22 cellular contexts compared by ENCODE assay signal in the genomic region with DNA sequence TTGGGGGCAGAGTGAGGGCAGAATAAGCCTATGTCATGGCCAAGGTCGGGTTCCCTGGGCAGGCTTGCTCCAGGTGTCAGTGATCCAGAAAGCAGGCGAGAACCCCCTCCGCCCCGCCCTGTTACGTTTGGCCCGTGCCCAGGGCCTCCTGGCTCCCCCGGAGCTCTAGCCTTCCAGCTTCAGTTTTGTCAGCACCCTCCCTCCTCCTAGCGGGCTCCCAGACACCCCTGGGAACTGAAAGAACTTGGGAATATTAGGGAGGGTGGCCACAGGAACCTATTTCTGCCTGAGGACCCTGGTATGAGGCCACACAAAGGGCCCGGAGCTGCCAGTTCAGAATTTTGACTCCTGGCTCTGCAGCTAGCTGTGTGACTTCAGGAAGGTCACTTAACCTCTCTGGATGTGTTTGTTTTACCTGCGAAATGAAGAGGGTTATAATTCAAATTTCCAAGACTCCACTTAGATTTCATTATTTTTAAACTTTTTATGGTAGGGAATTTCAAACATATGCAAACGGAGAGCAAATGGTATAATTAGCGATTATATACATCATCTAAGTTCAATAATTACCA. TPM values are rescaled to one million over a fixed set of nuclear protein-coding genes. Genes with fewer than 3 reads are reported as not detected.
DNase-seq lines count a peak whose midpoint lies in the region; ATAC-seq and TF ChIP-seq lines count a peak whose summit lies in the region.
"Had no signal": no experiment of that assay in that cellular context is flagged by ENCODE, and none has a peak within 500 bp of the region (broad histone marks: within the 10 kb centered on the region; RNA-seq: fewer than 3 reads in every experiment).

No MANE protein-coding gene starts in this region.

- WGBS in psoas muscle, 3 donors, result 24 to 43% (median 35%) methylated on average over 10 to 12 of the region's 12 CpGs

- TF ChIP-seq CTCF in NB4 (IDR thresholded peaks at IDR 0.05; ENCODE audit: low read depth, low read length), result no peak
- no peak for TF ChIP-seq CTCF in dorsolateral prefrontal cortex (IDR thresholded peaks at IDR 0.05 in 54 of 56, conservative IDR thresholded peaks at IDR 0.05 in 2 of 56; ENCODE audit: low read depth in 1 of 56, partially characterized antibody in 56 of 56)
- no peak for TF ChIP-seq CTCF in psoas muscle (IDR thresholded peaks at IDR 0.05)

- DNase-seq in NB4 (ENCODE audit: low read depth) (peak; percentile 32), dorsolateral prefrontal cortex (peak in 1 of 10 donors; percentile 50), psoas muscle (peak; percentile 61 to 86), HCEC 1CT (no peak), D341Med (ENCODE audit: low spot score) (no peak)
- DNase-seq: adrenal gland; CD4-positive, alpha-beta memory T cell; central memory CD4-positive, alpha-beta T cell; DMS79 treated with DMSO at 0.1 percent for 48 hours; effector memory CD8-positive, alpha-beta T cell; hippocampal formation; islet precursor cell; naive thymus-derived CD8-positive, alpha-beta T cell; NCI-H2029; PC-9; transverse colon had no signal

- TF ChIP-seq POLR2A in NB4 (IDR thresholded peaks at IDR 0.05; ENCODE audit: extremely low read depth, insufficient read length), result no peak

- H3K4me2 ChIP-seq in BLaER1 treated with 17β-estradiol and CSF1 and Interleukin-3, amounts not matched to agents 10 nM and 100 nM, result peak overlapping the region; percentile 85 to 98 (median 96); a peak in 19 of 22 replicates
- H3K4me2 ChIP-seq: PC-9 had no signal

- peaks cover 58 to 76% (median 74%) of the 10 kb centered on the region in 10 experiments for H3K4me1 ChIP-seq in BLaER1 treated with 17β-estradiol and CSF1 and Interleukin-3, amounts not matched to agents 10 nM and 100 nM
- H3K4me1 ChIP-seq in psoas muscle, result peaks cover 58% of the 10 kb centered on the region

- H3K27me3 ChIP-seq in BLaER1 treated with 17β-estradiol and CSF1 and Interleukin-3, amounts not matched to agents 10 nM and 100 nM, result peaks cover 23 to 100% (median 49%) of the 10 kb centered on the region in 11 experiments
- H3K27me3 ChIP-seq in dorsolateral prefrontal cortex (peaks cover 0 to 24% (median 0%) of the 10 kb centered on the region in 45 donors), psoas muscle (ENCODE audit: insufficient read depth in 3 of 3, low read length in 2 of 3) (no peaks in the 10 kb centered on the region)
- H3K27me3 ChIP-seq: adrenal gland had no signal

- peak overlapping the region in 4 of 11 experiments; percentile 62 to 80 (median 76); a peak in 6 of 22 replicates for H3K9ac ChIP-seq in BLaER1 treated with 17β-estradiol and CSF1 and Interleukin-3, amounts not matched to agents 10 nM and 100 nM

- peak overlapping the region in 4 of 10 experiments; percentile 48 to 60 (median 54); a peak in 7 of 20 replicates for H3K4me3 ChIP-seq in BLaER1 treated with 17β-estradiol and CSF1 and Interleukin-3, amounts not matched to agents 10 nM and 100 nM
- peak overlapping the region; percentile 63 for H3K4me3 ChIP-seq in NB4 (ENCODE audit: low read depth, low read length)
- H3K4me3 ChIP-seq in dorsolateral prefrontal cortex, result peak overlapping the region in 58 of 59 donors; percentile 8 to 74 (median 59)
- H3K4me3 ChIP-seq in psoas muscle, result peak overlapping the region; percentile 84
- H3K4me3 ChIP-seq: PC-9, SJSA1 had no signal

- intact Hi-C loops in dorsolateral prefrontal cortex (cut with DNase I), result no loop called here
- intact Hi-C loops in psoas muscle (cut with DNase I), result loop anchor here in 1 of 2 donors (2.0 kb wide), 1 partner anchor 33 kb away; no protein-coding TSS in a partner anchor

- peaks cover 0 to 4% (median 0%) of the 10 kb centered on the region in 11 experiments; a peak in 4 of 22 replicates for H3K36me3 ChIP-seq in BLaER1 treated with 17β-estradiol and CSF1 and Interleukin-3, amounts not matched to agents 10 nM and 100 nM
- no peaks in the 10 kb centered on the region for H3K36me3 ChIP-seq in psoas muscle (ENCODE audit: insufficient read depth in 1 of 2, low read depth in 1 of 2)
- H3K36me3 ChIP-seq: adrenal gland, SJSA1, transverse colon had no signal

- H3K9me3 ChIP-seq in BLaER1 treated with 17β-estradiol and CSF1 and Interleukin-3, amounts not matched to agents 10 nM and 100 nM (replicated peaks in 1 of 11), result peaks cover 16 to 25% (median 23%) of the 10 kb centered on the region in 11 experiments
- no peaks in the 10 kb centered on the region for H3K9me3 ChIP-seq in psoas muscle
- H3K9me3 ChIP-seq: adrenal gland, SJSA1, transverse colon had no signal

- H3K27ac ChIP-seq in BLaER1 treated with 17β-estradiol and CSF1 and Interleukin-3, amounts not matched to agents 10 nM and 100 nM, result no peak overlapping the region; a peak in 1 of 22 replicates
- H3K27ac ChIP-seq in dorsolateral prefrontal cortex (peak overlapping the region in 45 of 59 donors; percentile 30 to 93 (median 78)), psoas muscle (peak overlapping the region; percentile 92)
- H3K27ac ChIP-seq: adrenal gland, HL-60, PC-9, SJSA1, transverse colon had no signal

- peaks cover 30 to 77% (median 58%) of the 10 kb centered on the region in 11 experiments; a peak in 21 of 22 replicates for H4K20me1 ChIP-seq in BLaER1 treated with 17β-estradiol and CSF1 and Interleukin-3, amounts not matched to agents 10 nM and 100 nM

- ATAC-seq in psoas muscle, result peak; percentile 27 to 59 (median 42)
- ATAC-seq in GM19397 (IDR thresholded peaks at IDR 0.05; ENCODE audit: unreplicated experiment), result no peak
- no peak for ATAC-seq in GM18861 (IDR thresholded peaks at IDR 0.05; ENCODE audit: unreplicated experiment)
- ATAC-seq: effector memory CD8-positive, alpha-beta T cell; HCT116; naive thymus-derived CD8-positive, alpha-beta T cell had no signal

RNA-seq across cellular contexts. Expression of gene TUBA8, which starts 1.2 kb away (rescaled TPM):
- 10 to 100 TPM; 11.7 to 80.9 (median 48.1) TPM for total RNA-seq in dorsolateral prefrontal cortex
- total RNA-seq in psoas muscle, result 100 to 1,000 TPM in 3 of 4 donors, 10 to 100 TPM in 1; 80.2 to 150 (median 118) TPM
- 100 to 1,000 TPM in 2 of 3 donors, 10 to 100 TPM in 1; 38.8 to 142 (median 115) TPM for polyA plus RNA-seq in psoas muscle

RNA-seq across cellular contexts. Expression of gene PEX26, which starts 34.1 kb away (rescaled TPM):
- total RNA-seq in dorsolateral prefrontal cortex, result 10 to 100 TPM; 40.8 to 77.7 (median 61.3) TPM
- 10 to 100 TPM; 17.6 to 23.4 (median 19.8) TPM for total RNA-seq in psoas muscle
- 10 to 100 TPM; 11.2 to 19.0 (median 15.2) TPM for polyA plus RNA-seq in psoas muscle

RNA-seq across cellular contexts. Expression of gene USP18, which starts 38.1 kb away (rescaled TPM):
- total RNA-seq in dorsolateral prefrontal cortex, result 10 to 100 TPM in 3 of 120 experiments, 1 to 10 TPM in 117; 1.2 to 14.3 (median 2.7) TPM
- 1 to 10 TPM; 1.4 to 4.7 (median 2.6) TPM for total RNA-seq in psoas muscle
- polyA plus RNA-seq in psoas muscle, result 1 to 10 TPM; 1.6 to 4.8 (median 3.2) TPM

Comparison
In these comparisons a context has a peak if more than half of its experiments do, and no peak if none do; other contexts are left out.
1. H3K27ac ChIP-seq: peak in dorsolateral prefrontal cortex (45 of 59) and psoas muscle (single experiment); none in BLaER1 treated with 17β-estradiol and CSF1 and Interleukin-3, amounts not matched to agents 10 nM and 100 nM (0 of 11).
2. DNase-seq: peak in NB4 (single experiment) and psoas muscle (2 of 2); none in HCEC 1CT (single experiment) and D341Med (single experiment).
3. ATAC-seq: peak in psoas muscle (4 of 4); none in GM19397 (single experiment) and GM18861 (single experiment).